Comparison of ENCODE assay signal across 13 cellular contexts in genomic region chr15:98826658-98827057, GRCh38.
"Had no signal": no experiment of that assay in that cellular context is flagged by ENCODE, and none has a peak within 500 bp of the region (broad histone marks: within the 10 kb centered on the region; RNA-seq: fewer than 3 reads in every experiment).

No MANE protein-coding gene starts in this region.

- H3K4me3 ChIP-seq: cardiac muscle cell, gastroesophageal sphincter, pancreas, thoracic aorta had no signal

- DNase-seq: activated CD4-positive, alpha-beta T cell treated with anti-CD3 and anti-CD28 coated beads, Interleukin-2, amount 50 U/mL, for 4 hours; activated CD4-positive, CD25-positive, alpha-beta regulatory T cell treated with anti-CD3 and anti-CD28 coated beads, Interleukin-2, amount 50 U/mL, for 72 hours; islet precursor cell; mammary epithelial cell; naive thymus-derived CD4-positive, alpha-beta T cell; pancreas had no signal

- H3K36me3 Mint-ChIP-seq: stimulated activated effector memory CD8-positive, alpha-beta T cell treated with anti-CD3 and anti-CD28 coated beads, Interleukin-12 subunit alpha, Interleukin-12 subunit beta, amount 100 ng/mL, for 72 hours had no signal

- H3K27ac Mint-ChIP-seq: activated naive CD4-positive, alpha-beta T cell treated with anti-CD3 and anti-CD28 coated beads, Interleukin-2, amount 50 U/mL, for 72 hours; activated T-helper 2 cell treated with anti-CD3 and anti-CD28 coated beads, Interferon-gamma antibody, Interleukin-2, Interleukin-4, amounts not matched to agents 10 μg/mL and 5 μg/mL and 100 μg/mL, durations not matched to agents 14 hours and 24 hours and 36 hours; naive thymus-derived CD4-positive, alpha-beta T cell; stimulated activated effector memory CD8-positive, alpha-beta T cell treated with anti-CD3 and anti-CD28 coated beads, Interleukin-12 subunit alpha, Interleukin-12 subunit beta, amount 100 ng/mL, for 72 hours had no signal

- H3K4me3 Mint-ChIP-seq: naive thymus-derived CD4-positive, alpha-beta T cell; stimulated activated effector memory CD8-positive, alpha-beta T cell treated with anti-CD3 and anti-CD28 coated beads, Interleukin-12 subunit alpha, Interleukin-12 subunit beta, amount 100 ng/mL, for 72 hours had no signal

- H3K36me3 ChIP-seq: cardiac muscle cell, pancreas, thoracic aorta had no signal

- H3K27me3 Mint-ChIP-seq: naive thymus-derived CD4-positive, alpha-beta T cell had no signal

- H3K27ac ChIP-seq: cardiac muscle cell, gastroesophageal sphincter, pancreas, thoracic aorta had no signal

- H3K4me1 Mint-ChIP-seq: stimulated activated effector memory CD8-positive, alpha-beta T cell treated with anti-CD3 and anti-CD28 coated beads, Interleukin-12 subunit alpha, Interleukin-12 subunit beta, amount 100 ng/mL, for 72 hours had no signal

- H3K27me3 ChIP-seq: cardiac muscle cell, gastroesophageal sphincter, pancreas had no signal

- H3K9me3 ChIP-seq: pancreas had no signal

- ATAC-seq: activated naive CD4-positive, alpha-beta T cell treated with anti-CD3 and anti-CD28 coated beads, Interleukin-2, amount 50 U/mL, for 72 hours; gastroesophageal sphincter; left lobe of liver; naive thymus-derived CD4-positive, alpha-beta T cell; stimulated activated effector memory CD8-positive, alpha-beta T cell treated with anti-CD3 and anti-CD28 coated beads, Interleukin-12 subunit alpha, Interleukin-12 subunit beta, amount 100 ng/mL, for 72 hours had no signal
